In the genomic region with DNA sequence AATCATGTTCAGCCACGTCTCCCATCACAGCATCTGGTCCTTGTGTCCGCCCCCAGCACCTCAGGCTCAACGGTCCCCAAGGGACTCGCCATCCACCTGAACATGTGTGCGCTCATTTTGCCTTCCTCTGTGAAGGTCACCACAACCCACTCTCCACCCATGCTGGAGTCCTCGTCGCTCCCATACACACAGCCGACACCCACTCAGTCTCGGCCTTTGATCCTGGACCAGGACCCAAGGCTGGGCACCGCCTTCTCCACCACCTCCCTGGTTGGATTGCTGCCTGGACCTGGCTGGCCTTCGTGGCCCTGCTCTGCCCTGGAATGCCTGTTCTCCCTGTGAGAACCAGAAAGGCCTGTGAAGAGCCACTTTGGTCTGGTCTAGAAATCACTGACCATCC, we compare ENCODE assay signal across 1 cellular context.
TF ChIP-seq lines count a peak whose summit lies in the region.

No MANE protein-coding gene starts in this region.

TF ChIP-seq in liver, 16 proteins besides CTCF, POLR2A, EP300 and RAD21 (continued from another document):
- TF ChIP-seq HNF4A (conservative IDR thresholded peaks at IDR 0.05) (peak; percentile 93 to 96), HNF4G (IDR thresholded peaks at IDR 0.05) (peak; percentile 72), YY1 (IDR thresholded peaks at IDR 0.05) (peak; percentile 52), SP1 (IDR thresholded peaks at IDR 0.05) (peak; percentile 83), REST (IDR thresholded peaks at IDR 0.05) (peak; percentile 42)
- TF ChIP-seq, protein P1, sequence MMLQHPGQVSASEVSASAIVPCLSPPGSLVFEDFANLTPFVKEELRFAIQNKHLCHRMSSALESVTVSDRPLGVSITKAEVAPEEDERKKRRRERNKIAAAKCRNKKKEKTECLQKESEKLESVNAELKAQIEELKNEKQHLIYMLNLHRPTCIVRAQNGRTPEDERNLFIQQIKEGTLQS (IDR thresholded peaks at IDR 0.05), result no peak
- TF ChIP-seq, protein P2, sequence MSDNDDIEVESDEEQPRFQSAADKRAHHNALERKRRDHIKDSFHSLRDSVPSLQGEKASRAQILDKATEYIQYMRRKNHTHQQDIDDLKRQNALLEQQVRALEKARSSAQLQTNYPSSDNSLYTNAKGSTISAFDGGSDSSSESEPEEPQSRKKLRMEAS (IDR thresholded peaks at IDR 0.05), result peak; percentile 78
